ENCODE assay signal across 26 cellular contexts in genomic region chr14:78259831-78260230, GRCh38.
"Had no signal": no experiment of that assay in that cellular context is flagged by ENCODE, and none has a peak within 500 bp of the region (broad histone marks: within the 10 kb centered on the region; RNA-seq: fewer than 3 reads in every experiment).

No MANE protein-coding gene starts in this region.

- ATAC-seq: activated CD8-positive, alpha-beta memory T cell treated with anti-CD3 and anti-CD28 coated beads, Interleukin-2, amount 10 ng/mL, durations not matched to agents 7 days and 5 days; activated CD8-positive, alpha-beta T cell treated with anti-CD3 and anti-CD28 coated beads, Interleukin-2, amount 10 ng/mL, durations not matched to agents 7 days and 5 days; effector memory CD8-positive, alpha-beta T cell; gastroesophageal sphincter; natural killer cell; psoas muscle; stimulated activated naive B cell treated with anti-CD40 and anti-IgM and Interleukin-4, amounts not matched to agents 10 μg/mL and 1 μg/mL and 100 μg/mL, for 72 hours; upper lobe of right lung had no signal

- H3K27me3 ChIP-seq: ascending aorta, gastroesophageal sphincter, hepatocyte, neural progenitor cell, sigmoid colon, stomach, thyroid gland, upper lobe of right lung had no signal

- H3K9ac ChIP-seq: neural progenitor cell, parathyroid adenoma had no signal

- H3K9me3 ChIP-seq: ascending aorta, gastroesophageal sphincter, psoas muscle, sigmoid colon, stomach, thyroid gland, upper lobe of right lung had no signal

- H3K4me3 Mint-ChIP-seq: activated B cell treated with CpG ODN at 0.5 μM for 24 hours; activated CD8-positive, alpha-beta memory T cell treated with anti-CD3 and anti-CD28 coated beads, Interleukin-2, amount 10 ng/mL, durations not matched to agents 7 days and 5 days; activated CD8-positive, alpha-beta T cell treated with anti-CD3 and anti-CD28 coated beads, Interleukin-2, amount 10 ng/mL, durations not matched to agents 7 days and 5 days; activated naive CD8-positive, alpha-beta T cell treated with anti-CD3 and anti-CD28 coated beads, Interleukin-2, amount 10 ng/mL, durations not matched to agents 7 days and 5 days; effector memory CD8-positive, alpha-beta T cell; memory B cell; natural killer cell; neural progenitor cell; stimulated activated naive B cell treated with anti-CD40 and anti-IgM and Interleukin-4, amounts not matched to agents 10 μg/mL and 1 μg/mL and 100 μg/mL, for 72 hours; T-helper 2 cell treated with Interferon-gamma antibody and Interleukin-4, amounts not matched to agents 5 μg/mL and 100 μg/mL, for 36 hours had no signal

- H3K27me3 Mint-ChIP-seq: activated CD8-positive, alpha-beta memory T cell treated with anti-CD3 and anti-CD28 coated beads, Interleukin-2, amount 10 ng/mL, durations not matched to agents 7 days and 5 days; activated naive CD8-positive, alpha-beta T cell treated with anti-CD3 and anti-CD28 coated beads, Interleukin-2, amount 10 ng/mL, durations not matched to agents 7 days and 5 days; effector memory CD8-positive, alpha-beta T cell; memory B cell; stimulated activated naive B cell treated with anti-CD40 and anti-IgM and Interleukin-4, amounts not matched to agents 10 μg/mL and 1 μg/mL and 100 μg/mL, for 72 hours had no signal

- H3K27ac ChIP-seq: ascending aorta, gastroesophageal sphincter, hepatocyte, neural progenitor cell, parathyroid adenoma, psoas muscle, sigmoid colon, stomach, thyroid gland, upper lobe of right lung had no signal

- DNase-seq: activated B cell treated with CpG ODN at 0.5 μM for 24 hours; activated CD8-positive, alpha-beta memory T cell treated with anti-CD3 and anti-CD28 coated beads, Interleukin-2, amount 10 ng/mL, durations not matched to agents 7 days and 5 days; activated CD8-positive, alpha-beta T cell treated with anti-CD3 and anti-CD28 coated beads, Interleukin-2, amount 10 ng/mL, durations not matched to agents 7 days and 5 days; activated naive CD4-positive, alpha-beta T cell treated with Interleukin-2 at 50 U/mL for 16 hours; activated naive CD8-positive, alpha-beta T cell treated with anti-CD3 and anti-CD28 coated beads, Interleukin-2, amount 10 ng/mL, durations not matched to agents 7 days and 5 days; activated T-cell treated with anti-CD3 and anti-CD28 coated beads, Interleukin-2, amount 50 U/mL, for 48 hours; caudate nucleus; cortex of kidney; effector memory CD8-positive, alpha-beta T cell; natural killer cell; occipital lobe; psoas muscle; sigmoid colon; small intestine; stimulated activated CD4-positive, alpha-beta T cell treated with anti-CD3 and anti-CD28 coated beads, Interleukin-1b, Interleukin-23, amount 100 ng/mL, for 48 hours; stimulated activated naive B cell treated with anti-CD40 and anti-IgM and Interleukin-4, amounts not matched to agents 10 μg/mL and 1 μg/mL and 100 μg/mL, for 72 hours; stomach; thyroid gland; upper lobe of right lung had no signal

- H3K27ac Mint-ChIP-seq: activated B cell treated with CpG ODN at 0.5 μM for 24 hours; activated CD8-positive, alpha-beta memory T cell treated with anti-CD3 and anti-CD28 coated beads, Interleukin-2, amount 10 ng/mL, durations not matched to agents 7 days and 5 days; activated CD8-positive, alpha-beta T cell treated with anti-CD3 and anti-CD28 coated beads, Interleukin-2, amount 10 ng/mL, durations not matched to agents 7 days and 5 days; activated naive CD8-positive, alpha-beta T cell treated with anti-CD3 and anti-CD28 coated beads, Interleukin-2, amount 10 ng/mL, durations not matched to agents 7 days and 5 days; effector memory CD8-positive, alpha-beta T cell; memory B cell; natural killer cell; neural progenitor cell; stimulated activated naive B cell treated with anti-CD40 and anti-IgM and Interleukin-4, amounts not matched to agents 10 μg/mL and 1 μg/mL and 100 μg/mL, for 72 hours; T-helper 2 cell treated with Interferon-gamma antibody and Interleukin-4, amounts not matched to agents 5 μg/mL and 100 μg/mL, for 36 hours had no signal

- H3K4me3 ChIP-seq: ascending aorta, gastroesophageal sphincter, hepatocyte, neural progenitor cell, psoas muscle, sigmoid colon, stomach, thyroid gland, upper lobe of right lung had no signal

- FAIRE-seq: small intestine had no signal

- H3K79me2 ChIP-seq: hepatocyte, parathyroid adenoma had no signal

- H3K36me3 Mint-ChIP-seq: activated CD8-positive, alpha-beta memory T cell treated with anti-CD3 and anti-CD28 coated beads, Interleukin-2, amount 10 ng/mL, durations not matched to agents 7 days and 5 days; activated naive CD8-positive, alpha-beta T cell treated with anti-CD3 and anti-CD28 coated beads, Interleukin-2, amount 10 ng/mL, durations not matched to agents 7 days and 5 days; memory B cell; natural killer cell; neural progenitor cell; stimulated activated naive B cell treated with anti-CD40 and anti-IgM and Interleukin-4, amounts not matched to agents 10 μg/mL and 1 μg/mL and 100 μg/mL, for 72 hours had no signal

- H3K4me2 ChIP-seq: hepatocyte, neural progenitor cell had no signal

- H3K9me3 Mint-ChIP-seq: activated B cell treated with CpG ODN at 0.5 μM for 24 hours; neural progenitor cell; stimulated activated naive B cell treated with anti-CD40 and anti-IgM and Interleukin-4, amounts not matched to agents 10 μg/mL and 1 μg/mL and 100 μg/mL, for 72 hours; T-helper 2 cell treated with Interferon-gamma antibody and Interleukin-4, amounts not matched to agents 5 μg/mL and 100 μg/mL, for 36 hours had no signal

- H3K36me3 ChIP-seq: ascending aorta, gastroesophageal sphincter, neural progenitor cell, sigmoid colon, stomach, thyroid gland, upper lobe of right lung had no signal

- H2AFZ ChIP-seq: hepatocyte, neural progenitor cell, parathyroid adenoma had no signal

- H3K4me1 Mint-ChIP-seq: activated B cell treated with CpG ODN at 0.5 μM for 24 hours, memory B cell had no signal

- H3K4me1 ChIP-seq: ascending aorta, gastroesophageal sphincter, neural progenitor cell, parathyroid adenoma, psoas muscle, sigmoid colon, stomach, thyroid gland, upper lobe of right lung had no signal
